1 cellular context compared by ENCODE assay signal in the genomic region with DNA sequence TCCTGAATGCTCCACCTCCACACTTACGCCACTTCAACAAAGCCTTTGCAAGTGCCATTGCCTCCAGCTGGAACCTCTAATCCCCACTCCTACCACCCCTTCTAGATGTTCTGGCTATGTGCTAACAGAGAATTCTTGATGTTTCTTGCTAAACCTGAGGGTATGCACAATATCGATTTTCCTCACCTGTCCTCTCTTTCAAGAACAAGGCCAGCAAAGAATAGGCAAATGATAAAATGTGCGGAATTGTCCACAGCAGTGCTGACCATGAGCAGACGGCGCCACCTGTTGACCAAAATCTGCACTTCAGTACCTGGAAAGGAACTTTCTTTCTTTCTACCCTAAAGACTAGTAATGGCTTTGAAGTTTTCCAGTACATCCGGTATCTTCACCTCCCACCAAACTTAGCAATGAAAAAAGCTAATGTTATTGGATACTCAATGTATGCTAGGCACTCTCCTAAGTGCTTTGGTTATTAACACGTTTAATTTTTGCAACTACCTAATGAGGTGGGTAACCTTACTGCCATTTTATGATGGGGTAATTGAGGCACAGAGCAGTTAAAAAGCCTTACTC.
TF ChIP-seq lines count a peak whose summit lies in the region.

No MANE protein-coding gene starts in this region.

TF ChIP-seq in GM23338, 12 proteins besides CTCF, POLR2A, EP300 and RAD21:
- TF ChIP-seq ZNF331 (CRISPR knock-in tag; IDR thresholded peaks at IDR 0.05; ENCODE audit: low read depth): no peak
- no peak for TF ChIP-seq ZNF462 (CRISPR knock-in tag; IDR thresholded peaks at IDR 0.05)
- TF ChIP-seq NANOG (IDR thresholded peaks at IDR 0.05; ENCODE audit: borderline replicate concordance): no peak
- TF ChIP-seq JUNB (IDR thresholded peaks at IDR 0.05; ENCODE audit: unreplicated experiment): no peak
- no peak for TF ChIP-seq REST (IDR thresholded peaks at IDR 0.05; ENCODE audit: unreplicated experiment)
- TF ChIP-seq ETS1 (IDR thresholded peaks at IDR 0.05): no peak
- TF ChIP-seq EZH2 (IDR thresholded peaks at IDR 0.05; ENCODE audit: low read depth, unreplicated experiment): no peak
- no peak for TF ChIP-seq CREB1 (CRISPR knock-in tag; IDR thresholded peaks at IDR 0.05; ENCODE audit: low read depth)
- TF ChIP-seq ZNF114 (CRISPR knock-in tag; IDR thresholded peaks at IDR 0.05): no peak
- no peak for TF ChIP-seq EZH2phosphoT487 (IDR thresholded peaks at IDR 0.05; ENCODE audit: unreplicated experiment)
- no peak for TF ChIP-seq STAT1 (IDR thresholded peaks at IDR 0.05; ENCODE audit: unreplicated experiment)
- no peak for TF ChIP-seq POLR2AphosphoS5 (IDR thresholded peaks at IDR 0.05; ENCODE audit: low read depth)
